Comparison of ENCODE assay signal across 21 cellular contexts in the genomic region with DNA sequence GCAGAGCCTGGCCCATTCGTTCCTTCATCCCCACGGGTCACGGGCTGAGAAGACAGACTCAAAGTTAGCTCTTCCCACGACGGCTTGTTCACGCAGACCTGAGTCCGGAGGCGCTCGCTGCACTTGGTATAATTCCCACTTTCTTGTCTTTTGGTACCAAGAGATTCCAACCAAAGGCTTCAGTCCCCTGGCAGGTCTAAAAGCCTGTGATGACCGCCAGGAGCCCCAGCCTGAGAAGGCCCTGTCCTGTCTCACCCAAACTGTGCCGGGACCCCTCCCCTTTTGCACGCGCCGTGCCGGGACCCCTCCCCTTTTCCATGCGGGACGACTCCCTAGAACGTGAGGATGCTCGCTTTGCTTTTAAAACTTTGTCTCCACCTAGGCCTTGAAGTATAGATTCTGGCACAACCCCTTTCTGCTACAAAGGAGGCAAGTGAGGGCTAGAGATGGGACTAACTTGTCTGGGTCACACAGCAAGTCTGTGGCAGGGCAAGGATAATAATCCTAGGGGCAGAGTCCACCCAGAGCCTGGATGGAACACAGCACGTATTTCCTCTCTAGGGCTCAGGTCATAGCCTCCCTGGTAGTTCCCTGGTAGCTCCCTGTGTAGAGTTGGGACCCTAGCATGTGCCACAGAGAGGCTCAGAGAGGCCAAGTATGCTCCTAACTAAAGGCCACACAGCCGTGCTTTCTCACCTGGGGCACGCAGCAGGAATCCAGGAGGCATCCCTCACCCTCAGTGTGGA.
DNase-seq lines count a peak whose midpoint lies in the region; ATAC-seq, FAIRE-seq and TF ChIP-seq lines count a peak whose summit lies in the region.
"Had no signal": no experiment of that assay in that cellular context is flagged by ENCODE, and none has a peak within 500 bp of the region (broad histone marks: within the 10 kb centered on the region; RNA-seq: fewer than 3 reads in every experiment).

No MANE protein-coding gene starts in this region.

- H3K9me3 ChIP-seq in BLaER1 (peaks cover under 1% of the 10 kb centered on the region; the same call in 1 of the 2 replicates), HepG2 (ENCODE audit: low read length) (no peaks in the 10 kb centered on the region)
- H3K9me3 ChIP-seq: SJSA1 had no signal

- TF ChIP-seq POLR2A in HepG2 (IDR thresholded peaks at IDR 0.05; ENCODE audit: insufficient read depth in 1 of 2, low read depth in 2 of 2, low read length in 2 of 2) = no peak

- in situ Hi-C loops in HepG2 (cut with HindIII; ENCODE audit: extremely low pct_ligation_motif_present, low pct_unique_long_range_greater_than_20kb) = no loop called here

- H3K36me3 ChIP-seq in BLaER1 (no peaks in the 10 kb centered on the region), HepG2 (replicated peaks in 1 of 2; ENCODE audit: control insufficient read depth in 1 of 2, insufficient read depth in 2 of 2, low read length in 2 of 2) (no peaks in the 10 kb centered on the region)
- H3K36me3 ChIP-seq: SJSA1 had no signal

- peak; percentile 78 for ATAC-seq in HepG2

- H3K4me2 ChIP-seq in BLaER1 (peak overlapping the region; percentile 45), HepG2 (ENCODE audit: low read depth, low read length) (peak overlapping the region; percentile 53)

- peak; percentile 34 for DNase-seq in HepG2 (ENCODE audit: low spot score)
- peak; percentile 64 for DNase-seq in posterior vena cava (ENCODE audit: low spot score)
- DNase-seq in endothelial cell (ENCODE audit: low spot score) = no peak
- no peak for DNase-seq in activated naive CD4-positive, alpha-beta T cell treated with anti-CD3 and anti-CD28 coated beads, Interleukin-2, amount 10 ng/mL, durations not matched to agents 7 days and 5 days
- DNase-seq in NCI-H187 treated with DMSO at 0.1 percent for 48 hours (lab: John Stamatoyannopoulos, UW) = no peak
- DNase-seq in NCI-H748 (lab: John Stamatoyannopoulos, UW; ENCODE audit: unreplicated experiment) = no peak
- DNase-seq: GF-D8, GM23248, Kasumi-1, MM.1S, NCI-H1092 treated with DMSO at 0.1 percent for 48 hours, NCI-H1694, NCI-H526 treated with DMSO at 0.1 percent for 48 hours, OCI-M1, RPMI8226 had no signal

- no TSS peak for BruUV-seq in HepG2 (replicated peaks; lab: Mats Ljungman, UMichigan)

- H3K27ac ChIP-seq in BLaER1 (no peak overlapping the region), HepG2 (ENCODE audit: extremely low read length, insufficient read depth, low read length) (no peak overlapping the region)
- H3K27ac ChIP-seq: C4-2B, GM23248, SJSA1 had no signal

- H3K27ac Mint-ChIP-seq in endothelial cell (ENCODE audit: unreplicated experiment) = no peak overlapping the region
- H3K27ac Mint-ChIP-seq in activated naive CD4-positive, alpha-beta T cell treated with anti-CD3 and anti-CD28 coated beads, Interleukin-2, amount 10 ng/mL, durations not matched to agents 7 days and 5 days = no peak overlapping the region

- H3K4me3 ChIP-seq in BLaER1 (no peak overlapping the region), HepG2 (replicated peaks in 1 of 3; ENCODE audit: insufficient read depth in 1 of 3, low read depth in 2 of 3, low read length in 3 of 3) (peak overlapping the region in 1 of 3 experiments; percentile 30; a peak in 1 of 6 replicates)
- H3K4me3 ChIP-seq: GM23248, SJSA1 had no signal

- H3K4me1 Mint-ChIP-seq in endothelial cell (ENCODE audit: unreplicated experiment) = peaks cover 16% of the 10 kb centered on the region
- H3K4me1 Mint-ChIP-seq in activated naive CD4-positive, alpha-beta T cell treated with anti-CD3 and anti-CD28 coated beads, Interleukin-2, amount 10 ng/mL, durations not matched to agents 7 days and 5 days = no peaks in the 10 kb centered on the region

- no peak overlapping the region for H2AFZ ChIP-seq in HepG2 (ENCODE audit: low read length)
- H2AFZ ChIP-seq: GM23248 had no signal

- no peak for FAIRE-seq in HepG2 (lab: Jason Lieb, UNC)
- FAIRE-seq: A204.1, GM12892 had no signal

- H4K20me1 ChIP-seq in BLaER1 (no peaks in the 10 kb centered on the region), HepG2 (ENCODE audit: insufficient read depth, low read length) (no peaks in the 10 kb centered on the region)

- no peak overlapping the region for H3K4me3 Mint-ChIP-seq in endothelial cell (ENCODE audit: unreplicated experiment)
- H3K4me3 Mint-ChIP-seq in activated naive CD4-positive, alpha-beta T cell treated with anti-CD3 and anti-CD28 coated beads, Interleukin-2, amount 10 ng/mL, durations not matched to agents 7 days and 5 days = no peak overlapping the region

- POLR2A ChIA-PET in HepG2 (lab: Yijun Ruan, JAX) = no interaction called here

- H3K9ac ChIP-seq in BLaER1 (no peak overlapping the region), HepG2 (ENCODE audit: insufficient read depth, low read depth, low read length) (no peak overlapping the region)
- H3K9ac ChIP-seq: GM23248 had no signal

- TF ChIP-seq RAD21 in Ishikawa (IDR thresholded peaks at IDR 0.05; ENCODE audit: low read depth) (no peak), HepG2 (CRISPR knock-in tag; IDR thresholded peaks at IDR 0.05) (no peak)

- WGBS in HepG2 (ENCODE audit: low lambda C conversion rate) = 59% methylated on average over 22 of the region's 22 CpGs

- TF ChIP-seq EP300 in Ishikawa (IDR thresholded peaks at IDR 0.05; ENCODE audit: borderline replicate concordance) = no peak
- TF ChIP-seq EP300 in HepG2 (IDR thresholded peaks at IDR 0.05; ENCODE audit: low read depth in 2 of 2, low read length in 2 of 2) = no peak
- no peak for TF ChIP-seq EP300 in HepG2 (CRISPR knock-in tag; IDR thresholded peaks at IDR 0.05; ENCODE audit: borderline replicate concordance)

- H3K9me3 Mint-ChIP-seq in endothelial cell (ENCODE audit: unreplicated experiment) = no peaks in the 10 kb centered on the region
- H3K9me3 Mint-ChIP-seq in activated naive CD4-positive, alpha-beta T cell treated with anti-CD3 and anti-CD28 coated beads, Interleukin-2, amount 10 ng/mL, durations not matched to agents 7 days and 5 days = no peaks in the 10 kb centered on the region

- peaks cover 1% of the 10 kb centered on the region for H3K36me3 Mint-ChIP-seq in endothelial cell (ENCODE audit: low read depth, unreplicated experiment)
- H3K36me3 Mint-ChIP-seq in activated naive CD4-positive, alpha-beta T cell treated with anti-CD3 and anti-CD28 coated beads, Interleukin-2, amount 10 ng/mL, durations not matched to agents 7 days and 5 days = no peaks in the 10 kb centered on the region

- no peaks in the 10 kb centered on the region for H3K79me2 ChIP-seq in HepG2 (ENCODE audit: insufficient read depth, low read length)

- CTCF ChIA-PET in HepG2 (lab: Yijun Ruan, JAX; ENCODE audit: low intra/inter-chr PET ratio, low total read pairs) = no interaction called here
- CTCF ChIA-PET in activated naive CD4-positive, alpha-beta T cell treated with anti-CD3 and anti-CD28 coated beads, Interleukin-2, amount 10 ng/mL, durations not matched to agents 7 days and 5 days (lab: Charles Lee) = no interaction called here

- TF ChIP-seq CTCF in HepG2 (CRISPR knock-in tag; IDR thresholded peaks at IDR 0.05) = peak; percentile 26; the same call in 1 of the 2 replicates
- TF ChIP-seq CTCF in endothelial cell (IDR thresholded peaks at IDR 0.05; ENCODE audit: unreplicated experiment) = no peak

- intact Hi-C loops in HepG2 (cut with micrococcal nuclease; ENCODE audit: unreplicated experiment) (loop anchor here (10.0 kb wide), 1 partner anchor 55 kb away; no protein-coding TSS in a partner anchor), posterior vena cava (cut with DNase I) (no loop called here)

- peaks cover 14% of the 10 kb centered on the region for H3K27me3 Mint-ChIP-seq in endothelial cell (ENCODE audit: unreplicated experiment)
- H3K27me3 Mint-ChIP-seq in activated naive CD4-positive, alpha-beta T cell treated with anti-CD3 and anti-CD28 coated beads, Interleukin-2, amount 10 ng/mL, durations not matched to agents 7 days and 5 days = peaks cover 24% of the 10 kb centered on the region

- H3K27me3 ChIP-seq in BLaER1 = no peaks in the 10 kb centered on the region; the same call in 1 of the 2 replicates
- H3K27me3 ChIP-seq in HepG2 (ENCODE audit: control insufficient read depth in 1 of 2, insufficient read depth in 2 of 2, low read length in 2 of 2) = peaks cover 3 to 14% of the 10 kb centered on the region in 2 experiments; a peak in 1 of 5 replicates
- H3K27me3 ChIP-seq: SJSA1 had no signal

- H3K4me1 ChIP-seq in BLaER1 = peaks cover 44% of the 10 kb centered on the region
- H3K4me1 ChIP-seq in HepG2 (ENCODE audit: insufficient read depth, low read length) = peaks cover 46% of the 10 kb centered on the region
- H3K4me1 ChIP-seq: SJSA1 had no signal

TF ChIP-seq in Ishikawa, 13 proteins besides CTCF, POLR2A, EP300 and RAD21:
- peak; percentile 83; the same call in 1 of the 2 replicates for TF ChIP-seq ZBTB7A (IDR thresholded peaks at IDR 0.05; ENCODE audit: low read depth)
- no peak for TF ChIP-seq CREB1 (IDR thresholded peaks at IDR 0.05; ENCODE audit: low read depth)

TF ChIP-seq in HepG2, 621 proteins besides CTCF, POLR2A, EP300 and RAD21 (continues in another document):
- TF ChIP-seq ZNF782 (CRISPR knock-in tag; IDR thresholded peaks at IDR 0.05; ENCODE audit: borderline replicate concordance) = no peak
- TF ChIP-seq NR2F6 (IDR thresholded peaks at IDR 0.05) = peak; percentile 32; the same call in 1 of the 2 replicates
- TF ChIP-seq NR2F6 (CRISPR knock-in tag; IDR thresholded peaks at IDR 0.05) = peak; percentile 41; the same call in 1 of the 2 replicates
- peak; percentile 65 for TF ChIP-seq MED1 (CRISPR knock-in tag; IDR thresholded peaks at IDR 0.05)
- TF ChIP-seq, protein P1, sequence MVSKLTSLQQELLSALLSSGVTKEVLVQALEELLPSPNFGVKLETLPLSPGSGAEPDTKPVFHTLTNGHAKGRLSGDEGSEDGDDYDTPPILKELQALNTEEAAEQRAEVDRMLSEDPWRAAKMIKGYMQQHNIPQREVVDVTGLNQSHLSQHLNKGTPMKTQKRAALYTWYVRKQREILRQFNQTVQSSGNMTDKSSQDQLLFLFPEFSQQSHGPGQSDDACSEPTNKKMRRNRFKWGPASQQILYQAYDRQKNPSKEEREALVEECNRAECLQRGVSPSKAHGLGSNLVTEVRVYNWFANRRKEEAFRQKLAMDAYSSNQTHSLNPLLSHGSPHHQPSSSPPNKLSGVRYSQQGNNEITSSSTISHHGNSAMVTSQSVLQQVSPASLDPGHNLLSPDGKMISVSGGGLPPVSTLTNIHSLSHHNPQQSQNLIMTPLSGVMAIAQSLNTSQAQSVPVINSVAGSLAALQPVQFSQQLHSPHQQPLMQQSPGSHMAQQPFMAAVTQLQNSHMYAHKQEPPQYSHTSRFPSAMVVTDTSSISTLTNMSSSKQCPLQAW (CRISPR knock-in tag; IDR thresholded peaks at IDR 0.05) = peak; percentile 51
- no peak for TF ChIP-seq PTBP1 (IDR thresholded peaks at IDR 0.05; ENCODE audit: low read depth, low read length, poor library complexity, severe bottlenecking)
- peak; percentile 81 for TF ChIP-seq ZMYM3 (CRISPR knock-in tag; IDR thresholded peaks at IDR 0.05)
- TF ChIP-seq SMAD3 (CRISPR knock-in tag; IDR thresholded peaks at IDR 0.05) = no peak
- TF ChIP-seq FOXP1 (IDR thresholded peaks at IDR 0.05) = no peak
- no peak for TF ChIP-seq FOXP1 (CRISPR knock-in tag; IDR thresholded peaks at IDR 0.05)
- peak; percentile 35; the same call in 1 of the 2 replicates for TF ChIP-seq SOX5 (CRISPR knock-in tag; IDR thresholded peaks at IDR 0.05; ENCODE audit: borderline replicate concordance)
- no peak for TF ChIP-seq NFATC3 (CRISPR knock-in tag; IDR thresholded peaks at IDR 0.05)

Comparison
In these comparisons a context has a peak if more than half of its experiments do, and no peak if none do; other contexts are left out.
1. DNase-seq: peak in HepG2 (single experiment) and posterior vena cava (single experiment); none in endothelial cell (single experiment), activated naive CD4-positive, alpha-beta T cell treated with anti-CD3 and anti-CD28 coated beads, Interleukin-2, amount 10 ng/mL, durations not matched to agents 7 days and 5 days (single experiment), NCI-H187 treated with DMSO at 0.1 percent for 48 hours (single experiment) and NCI-H748 (single experiment).